1 cellular context compared by ENCODE assay signal in genomic region chr12:34403706-34404376, GRCh38.
TF ChIP-seq lines count a peak whose summit lies in the region.

No MANE protein-coding gene starts in this region.

TF ChIP-seq in HepG2, 621 proteins besides CTCF, POLR2A, EP300 and RAD21 (continued from another document):
- TF ChIP-seq THRA (CRISPR knock-in tag; IDR thresholded peaks at IDR 0.05; ENCODE audit: borderline replicate concordance) (no peak), ZNF225 (CRISPR knock-in tag; IDR thresholded peaks at IDR 0.05) (no peak), STAT6 (CRISPR knock-in tag; IDR thresholded peaks at IDR 0.05; ENCODE audit: borderline replicate concordance) (no peak), ZNF24 (IDR thresholded peaks at IDR 0.05) (no peak), RBAK (CRISPR knock-in tag; IDR thresholded peaks at IDR 0.05) (no peak), ZNF598 (CRISPR knock-in tag; IDR thresholded peaks at IDR 0.05; ENCODE audit: borderline replicate concordance) (no peak), MAZ (IDR thresholded peaks at IDR 0.05; ENCODE audit: borderline replicate concordance, low read depth, low read length) (no peak), MAZ (CRISPR knock-in tag; IDR thresholded peaks at IDR 0.05; ENCODE audit: low read depth) (no peak), HIVEP1 (CRISPR knock-in tag; IDR thresholded peaks at IDR 0.05) (no peak), HDAC6 (IDR thresholded peaks at IDR 0.05; ENCODE audit: low read depth, low read length) (no peak), U2AF1 (optimal IDR thresholded peaks at IDR 0.05; ENCODE audit: low read depth, low read length) (no peak), TFDP2 (CRISPR knock-in tag; IDR thresholded peaks at IDR 0.05) (no peak)
